In the genomic region with DNA sequence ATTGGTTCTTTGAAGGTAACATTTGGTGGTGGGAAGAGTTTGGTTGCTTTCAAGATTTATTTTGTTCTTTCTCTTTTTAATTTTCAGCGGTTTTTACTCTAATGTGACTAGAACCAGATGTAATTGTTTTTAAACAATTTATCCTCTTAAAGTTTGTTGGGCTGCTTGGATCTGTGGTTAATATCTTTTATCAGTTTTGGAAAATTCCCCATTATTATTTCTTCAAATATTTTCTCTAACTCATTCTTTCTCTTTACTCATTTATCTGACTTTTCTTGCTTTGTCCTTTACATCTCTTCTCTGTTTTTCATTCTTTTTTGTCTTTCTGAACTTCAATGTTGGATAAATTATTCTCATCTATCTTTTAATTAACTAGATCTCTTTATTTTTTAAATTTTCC, we compare ENCODE assay signal across 11 cellular contexts.
"Had no signal": no experiment of that assay in that cellular context is flagged by ENCODE, and none has a peak within 500 bp of the region (broad histone marks: within the 10 kb centered on the region; RNA-seq: fewer than 3 reads in every experiment).

No MANE protein-coding gene starts in this region.

- DNase-seq: GM23248, GOT3, H7, IMR-90, Kasumi-1, KG1 had no signal

- FAIRE-seq: HepG2 had no signal

- H3K4me1 ChIP-seq: HAP-1 had no signal

- H3K9me3 ChIP-seq: HAP-1 had no signal

- H3K4me3 ChIP-seq: GM23248, HAP-1, K562 had no signal

- H3K27ac ChIP-seq: GM23248, HL-60 had no signal

- H3K36me3 ChIP-seq: HAP-1 had no signal

- ATAC-seq: HCT116, HepG2, K562 had no signal
